17 cellular contexts compared by ENCODE assay signal in genomic region chr4:57104706-57105560, GRCh38. TPM values are rescaled to one million over a fixed set of nuclear protein-coding genes. Genes with fewer than 3 reads are reported as not detected.
A peak's percentile ranks its signal among the peaks of the same experiment; 100 is the strongest.
DNase-seq lines count a peak whose midpoint lies in the region; ATAC-seq and TF ChIP-seq lines count a peak whose summit lies in the region.
"Had no signal": no experiment of that assay in that cellular context is flagged by ENCODE, and none has a peak within 500 bp of the region (broad histone marks: within the 10 kb centered on the region; RNA-seq: fewer than 3 reads in every experiment).

No MANE protein-coding gene starts in this region.

- ATAC-seq in RWPE2 (ENCODE audit: low read depth) (no peak; the same call in 2 of the 3 replicates), GM21576 (IDR thresholded peaks at IDR 0.05; ENCODE audit: unreplicated experiment) (no peak), GM21723 (IDR thresholded peaks at IDR 0.05; ENCODE audit: unreplicated experiment) (no peak)
- ATAC-seq: effector memory CD8-positive, alpha-beta T cell; stimulated activated naive CD8-positive, alpha-beta T cell treated with anti-CD3 and anti-CD28 coated beads, Interleukin-15, amount 100 ng/mL, for 72 hours had no signal

- H3K27me3 ChIP-seq in RWPE2 (ENCODE audit: insufficient read depth, poor library complexity, severe bottlenecking) (no peaks in the 10 kb centered on the region), duodenal mucosa (ENCODE audit: control insufficient read depth in 1 of 2, insufficient read depth in 2 of 2, low read length in 2 of 2) (peaks cover 11 to 12% of the 10 kb centered on the region in 2 donors), muscle layer of duodenum (ENCODE audit: low read depth, low read length) (no peaks in the 10 kb centered on the region), testis (no peaks in the 10 kb centered on the region)

- H3K4me3 ChIP-seq in RWPE2 (ENCODE audit: severe bottlenecking) (no peak overlapping the region), duodenal mucosa (ENCODE audit: low read depth in 1 of 2, low read length in 2 of 2) (no peak overlapping the region), muscle layer of duodenum (ENCODE audit: low read depth in 1 of 2, low read length in 2 of 2) (no peak overlapping the region), testis (no peak overlapping the region)

- peaks cover 62% of the 10 kb centered on the region for H3K4me1 ChIP-seq in RWPE2 (ENCODE audit: insufficient read depth, poor library complexity, severe bottlenecking)
- H3K4me1 ChIP-seq in duodenal mucosa (ENCODE audit: control insufficient read depth in 1 of 2, insufficient read depth in 2 of 2, low read length in 2 of 2), result peaks cover 0 to 7% of the 10 kb centered on the region in 2 donors
- peaks cover 3 to 35% of the 10 kb centered on the region in 2 donors for H3K4me1 ChIP-seq in muscle layer of duodenum (ENCODE audit: control insufficient read depth in 1 of 2, insufficient read depth in 2 of 2, low read length in 2 of 2)
- peaks cover 26% of the 10 kb centered on the region for H3K4me1 ChIP-seq in testis

- intact Hi-C loops in testis (cut with DNase I; ENCODE audit: low total_unique reads), result no loop called here

- no peak overlapping the region for H3K9ac ChIP-seq in duodenal mucosa (ENCODE audit: low read depth in 1 of 2, low read length in 2 of 2)

- H3K27ac ChIP-seq in RWPE2 (ENCODE audit: poor library complexity, severe bottlenecking) (peak overlapping the region; percentile 86), duodenal mucosa (ENCODE audit: low read depth, low read length) (peak overlapping the region; percentile 11), muscle layer of duodenum (ENCODE audit: low read length) (peak overlapping the region; percentile 60), testis (peak overlapping the region; percentile 96)

- H3K9me3 ChIP-seq in RWPE2 (ENCODE audit: severe bottlenecking), result no peaks in the 10 kb centered on the region
- H3K9me3 ChIP-seq in duodenal mucosa (ENCODE audit: control insufficient read depth in 1 of 2, low read length in 2 of 2), result no peaks in the 10 kb centered on the region
- no peaks in the 10 kb centered on the region for H3K9me3 ChIP-seq in muscle layer of duodenum (ENCODE audit: control insufficient read depth in 1 of 2, low read length in 2 of 2)
- no peaks in the 10 kb centered on the region for H3K9me3 ChIP-seq in testis

- no peak for TF ChIP-seq CTCF in RWPE2 (IDR thresholded peaks at IDR 0.05; ENCODE audit: poor library complexity, severe bottlenecking)
- no peak for TF ChIP-seq CTCF in testis (IDR thresholded peaks at IDR 0.05)

- no peak for TF ChIP-seq POLR2A in testis (IDR thresholded peaks at IDR 0.05)

- no peak for DNase-seq in RWPE2 (ENCODE audit: low spot score)
- DNase-seq in testis, result no peak
- no peak for DNase-seq in NCI-H2107 (lab: John Stamatoyannopoulos, UW)
- DNase-seq: activated CD4-positive, alpha-beta T cell treated with anti-CD3 and anti-CD28 coated beads for 4 hours; activated naive CD4-positive, alpha-beta T cell treated with Interleukin-2 at 50 U/mL for 16 hours; C1 segment of cervical spinal cord; DND-41; effector memory CD8-positive, alpha-beta T cell; NCI-H146; occipital lobe; SIG-M5; stimulated activated naive CD8-positive, alpha-beta T cell treated with anti-CD3 and anti-CD28 coated beads, Interleukin-15, amount 100 ng/mL, for 72 hours; T1000 had no signal

- H3K36me3 ChIP-seq in RWPE2 (ENCODE audit: low read depth) (peaks cover 66% of the 10 kb centered on the region), duodenal mucosa (ENCODE audit: control insufficient read depth in 1 of 2, insufficient read depth in 2 of 2, low read length in 2 of 2) (no peaks in the 10 kb centered on the region), muscle layer of duodenum (ENCODE audit: control insufficient read depth in 1 of 2, insufficient read depth in 2 of 2, low read length in 2 of 2) (no peaks in the 10 kb centered on the region), testis (ENCODE audit: low read depth, missing control alignments) (no peaks in the 10 kb centered on the region)

- WGBS in testis, 2 donors, result 51 to 64% methylated on average over 4 of the region's 4 CpGs

RNA-seq across cellular contexts. Expression of gene IGFBP7, which starts 5.3 kb away (rescaled TPM):
- total RNA-seq in testis, result 100 to 1,000 TPM; 451 to 817 TPM
- polyA plus RNA-seq in testis (ENCODE audit: insufficient read depth, low read depth, low replicate concordance), result 531 TPM

Comparison
In these comparisons a context has a peak if more than half of its experiments do, and no peak if none do; other contexts are left out.
1. H3K27ac ChIP-seq: peak in every context shown above with its lines; median percentile 96 in testis; 86 in RWPE2; 60 in muscle layer of duodenum; 11 in duodenal mucosa.